In genomic region chr19:2724148-2724557, GRCh38 we compare ENCODE assay signal across 1 cellular context.
TF ChIP-seq lines count a peak whose summit lies in the region.

No MANE protein-coding gene starts in this region.

TF ChIP-seq in neural cell, 6 proteins besides CTCF, POLR2A, EP300 and RAD21:
- TF ChIP-seq REST (IDR thresholded peaks at IDR 0.05; ENCODE audit: borderline replicate concordance) (no peak), TAF1 (IDR thresholded peaks at IDR 0.05; ENCODE audit: low read depth) (no peak), POLR2AphosphoS5 (IDR thresholded peaks at IDR 0.05) (no peak), MXI1 (conservative IDR thresholded peaks at IDR 0.05; ENCODE audit: poor library complexity, severe bottlenecking) (no peak), SMC3 (conservative IDR thresholded peaks at IDR 0.05; ENCODE audit: poor library complexity) (no peak), EZH2 (IDR thresholded peaks at IDR 0.05; ENCODE audit: borderline replicate concordance, insufficient read depth, low read length, poor library complexity, severe bottlenecking) (no peak)
TF ChIP-seq in neural cell: peak in this region for 0.
